ENCODE assay signal across 10 cellular contexts in the genomic region with DNA sequence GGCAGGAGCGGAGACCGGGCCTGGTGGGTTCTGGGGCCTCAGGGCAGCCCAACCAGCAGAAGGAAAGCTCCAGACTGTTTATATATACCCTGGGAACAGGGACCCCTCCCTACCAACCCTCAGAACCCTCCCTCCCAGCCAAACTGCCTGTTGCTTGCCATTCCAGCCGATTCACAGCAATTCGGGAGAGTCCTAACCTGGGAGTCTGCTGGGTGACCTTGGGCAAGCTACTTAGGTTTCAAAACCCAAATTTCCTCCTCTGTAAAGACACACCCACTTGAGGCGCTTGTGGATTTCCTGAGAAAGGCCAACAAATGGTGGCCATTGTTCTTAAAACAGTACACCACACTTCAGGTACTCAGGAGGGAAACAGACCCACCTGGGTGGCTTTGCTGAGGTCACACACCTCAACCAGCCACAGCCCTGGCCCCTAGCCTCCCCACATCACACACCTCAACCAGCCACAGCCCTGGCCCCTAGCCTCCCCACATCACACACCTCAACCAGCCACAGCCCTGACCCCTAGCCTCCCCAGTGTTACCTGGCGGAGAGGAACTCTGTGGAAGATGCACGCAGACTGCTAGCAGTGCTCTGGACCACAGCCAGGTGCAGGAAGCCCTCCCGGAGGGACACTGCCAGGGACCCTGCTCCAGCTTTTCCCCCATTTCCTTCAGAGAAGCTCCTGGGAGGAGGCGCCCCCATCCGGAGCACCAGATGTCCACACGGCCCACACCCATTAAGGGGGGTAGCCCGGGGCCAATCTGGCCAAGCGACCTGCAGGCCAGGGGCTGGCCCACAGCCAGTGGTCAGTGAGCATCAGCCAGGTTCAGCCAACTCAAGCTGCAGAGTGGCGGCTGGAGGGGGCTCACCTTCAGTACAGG. TPM values are rescaled to one million over a fixed set of nuclear protein-coding genes. Genes with fewer than 3 reads are reported as not detected.
A peak's percentile ranks its signal among the peaks of the same experiment; 100 is the strongest.
DNase-seq lines count a peak whose midpoint lies in the region; ATAC-seq and TF ChIP-seq lines count a peak whose summit lies in the region.
"Had no signal": no experiment of that assay in that cellular context is flagged by ENCODE, and none has a peak within 500 bp of the region (broad histone marks: within the 10 kb centered on the region; RNA-seq: fewer than 3 reads in every experiment).

No MANE protein-coding gene starts in this region.

- ATAC-seq in sciatic nerve (peak; percentile 9), HG03280 (IDR thresholded peaks at IDR 0.05; ENCODE audit: unreplicated experiment) (no peak)
- no peak for ATAC-seq in activated CD4-positive, alpha-beta T cell treated with anti-CD3 and anti-CD28 coated beads for 36 hours

- H3K27me3 Mint-ChIP-seq in activated CD4-positive, alpha-beta T cell treated with anti-CD3 and anti-CD28 coated beads, Interleukin-2, amount 10 ng/mL, durations not matched to agents 7 days and 5 days = peaks cover 31% of the 10 kb centered on the region
- H3K27me3 Mint-ChIP-seq in activated CD4-positive, alpha-beta T cell treated with anti-CD3 and anti-CD28 coated beads for 36 hours = peaks cover 26% of the 10 kb centered on the region

- peaks cover 13% of the 10 kb centered on the region for H3K36me3 Mint-ChIP-seq in activated CD4-positive, alpha-beta T cell treated with anti-CD3 and anti-CD28 coated beads, Interleukin-2, amount 10 ng/mL, durations not matched to agents 7 days and 5 days (ENCODE audit: low read depth)
- peaks cover 14% of the 10 kb centered on the region for H3K36me3 Mint-ChIP-seq in activated CD4-positive, alpha-beta T cell treated with anti-CD3 and anti-CD28 coated beads for 36 hours (ENCODE audit: low read depth)

- DNase-seq in activated CD4-positive, alpha-beta T cell treated with anti-CD3 and anti-CD28 coated beads, Interleukin-2, amount 10 ng/mL, durations not matched to agents 7 days and 5 days = peak; percentile 46
- no peak for DNase-seq in activated CD4-positive, alpha-beta T cell treated with anti-CD3 and anti-CD28 coated beads, Interleukin-2, amount 50 U/mL, for 1 hour
- DNase-seq in NAMALWA (ENCODE audit: low spot score) (peak; percentile 27), dorsolateral prefrontal cortex (peak in 1 of 10 donors; percentile 70), sciatic nerve (ENCODE audit: low spot score) (no peak), amniotic stem cell (lab: John Stamatoyannopoulos, UW) (no peak)
- DNase-seq in activated CD4-positive, alpha-beta T cell treated with anti-CD3 and anti-CD28 coated beads for 36 hours = no peak
- DNase-seq: NCI-H1436 treated with DMSO at 0.1 percent for 48 hours, spleen had no signal

- H3K27ac Mint-ChIP-seq in activated CD4-positive, alpha-beta T cell treated with anti-CD3 and anti-CD28 coated beads, Interleukin-2, amount 10 ng/mL, durations not matched to agents 7 days and 5 days = no peak overlapping the region
- H3K27ac Mint-ChIP-seq in activated CD4-positive, alpha-beta T cell treated with anti-CD3 and anti-CD28 coated beads for 36 hours = no peak overlapping the region

- intact Hi-C loops in dorsolateral prefrontal cortex (cut with DNase I) = no loop called here
- intact Hi-C loops in sciatic nerve (cut with DNase I) = no loop called here
- intact Hi-C loops in activated CD4-positive, alpha-beta T cell treated with anti-CD3 and anti-CD28 coated beads for 36 hours (cut with DNase I, micrococcal nuclease) = no loop called here

- H3K9me3 Mint-ChIP-seq in activated CD4-positive, alpha-beta T cell treated with anti-CD3 and anti-CD28 coated beads, Interleukin-2, amount 10 ng/mL, durations not matched to agents 7 days and 5 days = no peaks in the 10 kb centered on the region
- no peaks in the 10 kb centered on the region for H3K9me3 Mint-ChIP-seq in activated CD4-positive, alpha-beta T cell treated with anti-CD3 and anti-CD28 coated beads for 36 hours (ENCODE audit: low read depth)

- POLR2A ChIA-PET in activated CD4-positive, alpha-beta T cell treated with anti-CD3 and anti-CD28 coated beads, Interleukin-2, amount 10 ng/mL, durations not matched to agents 7 days and 5 days (lab: Charles Lee) = no interaction called here
- POLR2A ChIA-PET in activated CD4-positive, alpha-beta T cell treated with anti-CD3 and anti-CD28 coated beads for 36 hours (lab: Charles Lee) = interaction anchor here (1.1 to 2.0 kb wide), 2 partner anchors 17 to 46 kb away, joined by 3 to 6 read pairs; no protein-coding TSS in a partner anchor

- H3K4me1 Mint-ChIP-seq in activated CD4-positive, alpha-beta T cell treated with anti-CD3 and anti-CD28 coated beads, Interleukin-2, amount 10 ng/mL, durations not matched to agents 7 days and 5 days = peaks cover 29% of the 10 kb centered on the region
- peaks cover 33% of the 10 kb centered on the region for H3K4me1 Mint-ChIP-seq in activated CD4-positive, alpha-beta T cell treated with anti-CD3 and anti-CD28 coated beads for 36 hours

- H3K4me3 ChIP-seq in dorsolateral prefrontal cortex = peak overlapping the region in 1 of 59 donors; percentile 63

- H3K27ac ChIP-seq in dorsolateral prefrontal cortex = peak overlapping the region in 46 of 59 donors; percentile 15 to 88 (median 64)

- H3K27me3 ChIP-seq in dorsolateral prefrontal cortex = peaks cover 0 to 37% (median 15%) of the 10 kb centered on the region in 45 donors

- no peak overlapping the region for H3K4me3 Mint-ChIP-seq in activated CD4-positive, alpha-beta T cell treated with anti-CD3 and anti-CD28 coated beads, Interleukin-2, amount 10 ng/mL, durations not matched to agents 7 days and 5 days
- H3K4me3 Mint-ChIP-seq in activated CD4-positive, alpha-beta T cell treated with anti-CD3 and anti-CD28 coated beads for 36 hours = no peak overlapping the region

- CTCF ChIA-PET in activated CD4-positive, alpha-beta T cell treated with anti-CD3 and anti-CD28 coated beads, Interleukin-2, amount 10 ng/mL, durations not matched to agents 7 days and 5 days (lab: Charles Lee) = interaction anchor here (0.8 to 3.9 kb wide), 6 partner anchors 8 to 211 kb away, joined by 3 to 16 read pairs (median 4); partner anchors contain the start of gene TNFRSF13C
- CTCF ChIA-PET in activated CD4-positive, alpha-beta T cell treated with anti-CD3 and anti-CD28 coated beads for 36 hours (lab: Charles Lee) = interaction anchor here (0.6 to 2.2 kb wide), 4 partner anchors 17 to 210 kb away, joined by 3 to 8 read pairs (median 4); partner anchors contain the start of gene CCDC134

- no peak for TF ChIP-seq CTCF in dorsolateral prefrontal cortex (IDR thresholded peaks at IDR 0.05 in 54 of 56, conservative IDR thresholded peaks at IDR 0.05 in 2 of 56; ENCODE audit: low read depth in 1 of 56, partially characterized antibody in 56 of 56)

RNA-seq across cellular contexts. Expression of gene SHISA8, which starts 6.2 kb away (rescaled TPM):
- total RNA-seq in activated CD4-positive, alpha-beta T cell treated with anti-CD3 and anti-CD28 coated beads, Interleukin-2, amount 10 ng/mL, durations not matched to agents 7 days and 5 days = not detected
- 1 to 10 TPM in 117 of 120 experiments, under 1 TPM in 2, not detected in 1; 0.79 to 7.2 (median 2.8) TPM for total RNA-seq in dorsolateral prefrontal cortex
- total RNA-seq in sciatic nerve = 0.40 TPM
- total RNA-seq in activated CD4-positive, alpha-beta T cell treated with anti-CD3 and anti-CD28 coated beads for 36 hours = 1 to 10 TPM; 1.4 to 1.9 TPM

RNA-seq across cellular contexts. Expression of gene TNFRSF13C, which starts 18.0 kb away (rescaled TPM):
- 1 to 10 TPM; 1.3 to 1.7 TPM for total RNA-seq in activated CD4-positive, alpha-beta T cell treated with anti-CD3 and anti-CD28 coated beads, Interleukin-2, amount 10 ng/mL, durations not matched to agents 7 days and 5 days
- total RNA-seq in dorsolateral prefrontal cortex = 1 to 10 TPM in 78 of 120 experiments, under 1 TPM in 42; 0.13 to 5.8 (median 1.2) TPM
- total RNA-seq in sciatic nerve = 1.2 TPM
- total RNA-seq in activated CD4-positive, alpha-beta T cell treated with anti-CD3 and anti-CD28 coated beads for 36 hours = 1 to 10 TPM; 2.2 to 3.0 TPM

RNA-seq across cellular contexts. Expression of gene CENPM, which starts 38.3 kb away (rescaled TPM):
- total RNA-seq in activated CD4-positive, alpha-beta T cell treated with anti-CD3 and anti-CD28 coated beads, Interleukin-2, amount 10 ng/mL, durations not matched to agents 7 days and 5 days = 10 to 100 TPM; 76.6 to 92.0 TPM
- total RNA-seq in dorsolateral prefrontal cortex (1 to 10 TPM in 53 of 120 experiments, under 1 TPM in 26, not detected in 41; 0.49 to 3.3 (median 1.4) TPM), sciatic nerve (not detected)
- total RNA-seq in activated CD4-positive, alpha-beta T cell treated with anti-CD3 and anti-CD28 coated beads for 36 hours = 10 to 100 TPM; 65.2 to 82.1 TPM

Comparison
In these comparisons a context has a peak if more than half of its experiments do, and no peak if none do; other contexts are left out.
1. DNase-seq: peak in activated CD4-positive, alpha-beta T cell treated with anti-CD3 and anti-CD28 coated beads, Interleukin-2, amount 10 ng/mL, durations not matched to agents 7 days and 5 days (single experiment) and NAMALWA (single experiment); none in activated CD4-positive, alpha-beta T cell treated with anti-CD3 and anti-CD28 coated beads, Interleukin-2, amount 50 U/mL, for 1 hour (single experiment), sciatic nerve (single experiment), activated CD4-positive, alpha-beta T cell treated with anti-CD3 and anti-CD28 coated beads for 36 hours (single experiment) and amniotic stem cell (single experiment).
2. RNA of gene CENPM, which starts 38.3 kb away (total RNA-seq): 76.6 to 92.0 TPM in activated CD4-positive, alpha-beta T cell treated with anti-CD3 and anti-CD28 coated beads, Interleukin-2, amount 10 ng/mL, durations not matched to agents 7 days and 5 days and 65.2 to 82.1 TPM in activated CD4-positive, alpha-beta T cell treated with anti-CD3 and anti-CD28 coated beads for 36 hours; 0.49 to 3.3 TPM in dorsolateral prefrontal cortex and not detected in sciatic nerve (single experiment); every median in the first group is over 10 times any median in the second.